In the genomic region with DNA sequence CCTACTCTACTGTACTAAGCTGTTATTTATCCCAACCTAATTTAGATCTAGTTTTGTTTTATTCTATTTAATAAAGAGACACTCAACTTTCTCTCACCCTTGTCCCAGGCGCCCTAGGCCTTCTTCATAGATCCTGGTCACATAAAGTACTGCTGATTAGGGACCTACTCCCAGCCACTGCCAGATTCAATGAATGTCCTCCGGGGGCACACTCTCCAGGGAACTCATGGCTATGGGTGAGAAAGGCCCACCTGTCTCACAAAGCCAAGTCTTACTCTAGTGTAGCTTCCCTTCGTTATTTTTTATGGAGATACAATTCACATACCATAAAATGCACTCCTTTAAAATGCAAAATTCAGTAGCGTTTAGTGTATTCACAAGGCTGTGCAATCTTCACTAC, we compare ENCODE assay signal across 21 cellular contexts.
A peak's percentile ranks its signal among the peaks of the same experiment; 100 is the strongest.
DNase-seq lines count a peak whose midpoint lies in the region; ATAC-seq and TF ChIP-seq lines count a peak whose summit lies in the region.
"Had no signal": no experiment of that assay in that cellular context is flagged by ENCODE, and none has a peak within 500 bp of the region (broad histone marks: within the 10 kb centered on the region; RNA-seq: fewer than 3 reads in every experiment).

No MANE protein-coding gene starts in this region.

- no peak overlapping the region for H2AK5ac ChIP-seq in mesendoderm (ENCODE audit: low read length)

- H3K18ac ChIP-seq in mesendoderm (ENCODE audit: low read length): no peak overlapping the region

- peaks cover 8% of the 10 kb centered on the region for H3K4me1 Mint-ChIP-seq in WTC11
- H3K4me1 Mint-ChIP-seq: immature natural killer cell had no signal

- H3K4me3 ChIP-seq in mesendoderm (ENCODE audit: low read length): no peak overlapping the region
- H3K4me3 ChIP-seq: lower lobe of right lung, uterus had no signal

- H3K27me3 Mint-ChIP-seq in WTC11 (ENCODE audit: low read depth): peaks cover 19% of the 10 kb centered on the region

- no peak overlapping the region for H2BK15ac ChIP-seq in mesendoderm (replicated peaks; ENCODE audit: low read depth)

- DNase-seq in DMS 273 (lab: John Stamatoyannopoulos, UW; ENCODE audit: unreplicated experiment) (peak; percentile 32), DMS 273 treated with DMSO at 0.1 percent for 48 hours (lab: John Stamatoyannopoulos, UW) (no peak), WTC11 (ENCODE audit: low spot score) (peak; percentile 43), mesendoderm (peak; percentile 36), anterior cingulate cortex (lab: John Stamatoyannopoulos, UW) (no peak), NCI-H2227 treated with DMSO at 0.1 percent for 48 hours (lab: John Stamatoyannopoulos, UW) (no peak)
- DNase-seq: activated CD4-positive, alpha-beta T cell treated with anti-CD3 and anti-CD28 coated beads for 4 hours; immature natural killer cell; KBM-7; lower lobe of right lung; MV-4-11; NCI-H2029; NCI-H510A; SW 1271; uterus had no signal

- H3K36me3 ChIP-seq in mesendoderm (ENCODE audit: control insufficient read depth, insufficient read depth, low read length): no peaks in the 10 kb centered on the region
- H3K36me3 ChIP-seq: lower lobe of right lung, neutrophil, uterus had no signal

- H3K79me1 ChIP-seq in mesendoderm (ENCODE audit: low read length): no peaks in the 10 kb centered on the region

- H3K4me1 ChIP-seq in mesendoderm (ENCODE audit: control insufficient read depth, low read depth, low read length): no peaks in the 10 kb centered on the region
- H3K4me1 ChIP-seq: lower lobe of right lung, uterus had no signal

- no peak overlapping the region for H4K8ac ChIP-seq in mesendoderm (ENCODE audit: low read depth, low read length)

- H4K5ac ChIP-seq in mesendoderm (ENCODE audit: low read length): no peak overlapping the region

- no peak overlapping the region for H3K4me2 ChIP-seq in mesendoderm (ENCODE audit: low read length)

- H3K4me3 Mint-ChIP-seq in WTC11: no peak overlapping the region
- H3K4me3 Mint-ChIP-seq: dendritic cell treated with granulocyte-macrophage colony-stimulating factor and Interleukin-4, amounts not matched to agents 40 ng/mL and 50 ng/mL, for 4 days; immature natural killer cell had no signal

- TF ChIP-seq CTCF in GM12873 (IDR thresholded peaks at IDR 0.05; ENCODE audit: insufficient read depth, low read depth, low read length, missing control alignments) (peak; percentile 30), WTC11 (IDR thresholded peaks at IDR 0.05) (no peak)

- no peak overlapping the region for H3K27ac ChIP-seq in mesendoderm (ENCODE audit: low read depth, low read length)
- H3K27ac ChIP-seq: 22Rv1, lower lobe of right lung, neutrophil, uterus had no signal

- H3K4ac ChIP-seq in mesendoderm (ENCODE audit: low read depth, low read length): no peak overlapping the region

- no peaks in the 10 kb centered on the region for H3K9me3 Mint-ChIP-seq in WTC11
- H3K9me3 Mint-ChIP-seq: activated T-helper 2 cell treated with anti-CD3 and anti-CD28 coated beads, Interferon-gamma antibody, Interleukin-2, Interleukin-4, amounts not matched to agents 10 μg/mL and 5 μg/mL and 100 μg/mL, durations not matched to agents 14 hours and 24 hours and 36 hours; dendritic cell treated with granulocyte-macrophage colony-stimulating factor and Interleukin-4, amounts not matched to agents 40 ng/mL and 50 ng/mL, for 4 days; immature natural killer cell had no signal

- H3K27me3 ChIP-seq in mesendoderm (ENCODE audit: insufficient read depth, low read length, poor library complexity): no peaks in the 10 kb centered on the region
- H3K27me3 ChIP-seq: uterus had no signal

- ATAC-seq in WTC11: peak; percentile 61
- ATAC-seq in HG03135 (IDR thresholded peaks at IDR 0.05; ENCODE audit: unreplicated experiment): no peak
- ATAC-seq: lower lobe of right lung had no signal

- WGBS in mesendoderm (ENCODE audit: extremely low coverage, insufficient coverage, low lambda C conversion rate): no CpG with 5 or more reads among the region's 4 CpGs

- H3K27ac Mint-ChIP-seq in WTC11: no peak overlapping the region
- H3K27ac Mint-ChIP-seq: activated T-helper 2 cell treated with anti-CD3 and anti-CD28 coated beads, Interferon-gamma antibody, Interleukin-2, Interleukin-4, amounts not matched to agents 10 μg/mL and 5 μg/mL and 100 μg/mL, durations not matched to agents 14 hours and 24 hours and 36 hours; dendritic cell treated with granulocyte-macrophage colony-stimulating factor and Interleukin-4, amounts not matched to agents 40 ng/mL and 50 ng/mL, for 4 days; immature natural killer cell had no signal

- H2BK5ac ChIP-seq in mesendoderm (ENCODE audit: low read length): no peak overlapping the region

- H2BK120ac ChIP-seq in mesendoderm (ENCODE audit: low read depth, low read length): no peak overlapping the region

- POLR2A ChIA-PET in WTC11 (lab: Charles Lee): no interaction called here

- H3K23ac ChIP-seq in mesendoderm (ENCODE audit: low read length): no peak overlapping the region

- CTCF ChIA-PET in WTC11 (lab: Charles Lee): interaction anchor here (0.7 to 2.1 kb wide), 7 partner anchors 14 to 128 kb away, joined by 3 to 7 read pairs (median 5); no protein-coding TSS in a partner anchor

- no peak overlapping the region for H3K56ac ChIP-seq in mesendoderm (ENCODE audit: low read length)

- no peak overlapping the region for H3K9ac ChIP-seq in mesendoderm (ENCODE audit: low read length)

- no peaks in the 10 kb centered on the region for H3K79me2 ChIP-seq in mesendoderm (ENCODE audit: control insufficient read depth, insufficient read depth, low read length)

- H3K36me3 Mint-ChIP-seq in WTC11: no peaks in the 10 kb centered on the region
- H3K36me3 Mint-ChIP-seq: immature natural killer cell had no signal

TF ChIP-seq in WTC11, 78 proteins besides CTCF, POLR2A, EP300 and RAD21:
- TF ChIP-seq, protein P1, sequence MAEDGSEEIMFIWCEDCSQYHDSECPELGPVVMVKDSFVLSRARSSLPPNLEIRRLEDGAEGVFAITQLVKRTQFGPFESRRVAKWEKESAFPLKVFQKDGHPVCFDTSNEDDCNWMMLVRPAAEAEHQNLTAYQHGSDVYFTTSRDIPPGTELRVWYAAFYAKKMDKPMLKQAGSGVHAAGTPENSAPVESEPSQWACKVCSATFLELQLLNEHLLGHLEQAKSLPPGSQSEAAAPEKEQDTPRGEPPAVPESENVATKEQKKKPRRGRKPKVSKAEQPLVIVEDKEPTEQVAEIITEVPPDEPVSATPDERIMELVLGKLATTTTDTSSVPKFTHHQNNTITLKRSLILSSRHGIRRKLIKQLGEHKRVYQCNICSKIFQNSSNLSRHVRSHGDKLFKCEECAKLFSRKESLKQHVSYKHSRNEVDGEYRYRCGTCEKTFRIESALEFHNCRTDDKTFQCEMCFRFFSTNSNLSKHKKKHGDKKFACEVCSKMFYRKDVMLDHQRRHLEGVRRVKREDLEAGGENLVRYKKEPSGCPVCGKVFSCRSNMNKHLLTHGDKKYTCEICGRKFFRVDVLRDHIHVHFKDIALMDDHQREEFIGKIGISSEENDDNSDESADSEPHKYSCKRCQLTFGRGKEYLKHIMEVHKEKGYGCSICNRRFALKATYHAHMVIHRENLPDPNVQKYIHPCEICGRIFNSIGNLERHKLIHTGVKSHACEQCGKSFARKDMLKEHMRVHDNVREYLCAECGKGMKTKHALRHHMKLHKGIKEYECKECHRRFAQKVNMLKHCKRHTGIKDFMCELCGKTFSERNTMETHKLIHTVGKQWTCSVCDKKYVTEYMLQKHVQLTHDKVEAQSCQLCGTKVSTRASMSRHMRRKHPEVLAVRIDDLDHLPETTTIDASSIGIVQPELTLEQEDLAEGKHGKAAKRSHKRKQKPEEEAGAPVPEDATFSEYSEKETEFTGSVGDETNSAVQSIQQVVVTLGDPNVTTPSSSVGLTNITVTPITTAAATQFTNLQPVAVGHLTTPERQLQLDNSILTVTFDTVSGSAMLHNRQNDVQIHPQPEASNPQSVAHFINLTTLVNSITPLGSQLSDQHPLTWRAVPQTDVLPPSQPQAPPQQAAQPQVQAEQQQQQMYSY (CRISPR knock-in tag; IDR thresholded peaks at IDR 0.05): no peak
- no peak for TF ChIP-seq ELF4 (CRISPR knock-in tag; IDR thresholded peaks at IDR 0.05; ENCODE audit: low read depth)
- TF ChIP-seq OVOL2 (CRISPR knock-in tag; IDR thresholded peaks at IDR 0.05; ENCODE audit: borderline replicate concordance): no peak
- TF ChIP-seq, protein P2, sequence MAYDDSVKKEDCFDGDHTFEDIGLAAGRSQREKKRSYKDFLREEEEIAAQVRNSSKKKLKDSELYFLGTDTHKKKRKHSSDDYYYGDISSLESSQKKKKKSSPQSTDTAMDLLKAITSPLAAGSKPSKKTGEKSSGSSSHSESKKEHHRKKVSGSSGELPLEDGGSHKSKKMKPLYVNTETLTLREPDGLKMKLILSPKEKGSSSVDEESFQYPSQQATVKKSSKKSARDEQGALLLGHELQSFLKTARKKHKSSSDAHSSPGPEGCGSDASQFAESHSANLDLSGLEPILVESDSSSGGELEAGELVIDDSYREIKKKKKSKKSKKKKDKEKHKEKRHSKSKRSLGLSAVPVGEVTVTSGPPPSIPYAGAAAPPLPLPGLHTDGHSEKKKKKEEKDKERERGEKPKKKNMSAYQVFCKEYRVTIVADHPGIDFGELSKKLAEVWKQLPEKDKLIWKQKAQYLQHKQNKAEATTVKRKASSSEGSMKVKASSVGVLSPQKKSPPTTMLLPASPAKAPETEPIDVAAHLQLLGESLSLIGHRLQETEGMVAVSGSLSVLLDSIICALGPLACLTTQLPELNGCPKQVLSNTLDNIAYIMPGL (CRISPR knock-in tag; IDR thresholded peaks at IDR 0.05): no peak
- no peak for TF ChIP-seq TEAD1 (CRISPR knock-in tag; IDR thresholded peaks at IDR 0.05)

Comparison
In these comparisons a context has a peak if more than half of its experiments do, and no peak if none do; other contexts are left out.
1. DNase-seq: peak in DMS 273 (single experiment), WTC11 (single experiment) and mesendoderm (single experiment); none in DMS 273 treated with DMSO at 0.1 percent for 48 hours (single experiment), anterior cingulate cortex (0 of 58) and NCI-H2227 treated with DMSO at 0.1 percent for 48 hours (single experiment).